ENCODE assay signal across 8 cellular contexts in genomic region chr5:177363565-177363964, GRCh38. TPM values are rescaled to one million over a fixed set of nuclear protein-coding genes. Genes with fewer than 3 reads are reported as not detected.
DNase-seq lines count a peak whose midpoint lies in the region; TF ChIP-seq lines count a peak whose summit lies in the region.

No MANE protein-coding gene starts in this region.

- no peaks in the 10 kb centered on the region for H3K9me3 Mint-ChIP-seq in Calu3 (ENCODE audit: low read depth, unreplicated experiment)
- no peaks in the 10 kb centered on the region for H3K9me3 Mint-ChIP-seq in progenitor cell of endocrine pancreas (ENCODE audit: low read depth)

- BruUV-seq in Calu3 (replicated peaks; lab: Mats Ljungman, UMichigan) (no TSS peak), OCI-LY7 (replicated peaks; lab: Mats Ljungman, UMichigan) (no TSS peak)

- no peaks in the 10 kb centered on the region for H3K27me3 Mint-ChIP-seq in Calu3 (ENCODE audit: unreplicated experiment)
- peaks cover 20% of the 10 kb centered on the region for H3K27me3 Mint-ChIP-seq in progenitor cell of endocrine pancreas

- peaks cover 15% of the 10 kb centered on the region for H3K36me3 ChIP-seq in OCI-LY7 (ENCODE audit: insufficient read depth, low read length)

- no peaks in the 10 kb centered on the region for H4K20me1 ChIP-seq in OCI-LY7 (ENCODE audit: insufficient read depth, low read length)

- peak overlapping the region; percentile 87 for H3K4me2 ChIP-seq in OCI-LY7 (ENCODE audit: low read length)

- CTCF ChIA-PET in Calu3 (lab: Charles Lee) (interaction anchor here (2.0 kb wide), 1 partner anchor 26 kb away, joined by 5 read pairs; no protein-coding TSS in a partner anchor), OCI-LY7 (lab: Charles Lee; ENCODE audit: unreplicated experiment) (no interaction called here)

- H2AFZ ChIP-seq in OCI-LY7 (ENCODE audit: low read length): no peak overlapping the region

- H3K27ac Mint-ChIP-seq in Calu3 (ENCODE audit: unreplicated experiment) (no peak overlapping the region), progenitor cell of endocrine pancreas (no peak overlapping the region)

- H3K4me3 ChIP-seq in OCI-LY7 (ENCODE audit: low read depth, low read length, poor library complexity, severe bottlenecking): peak overlapping the region; percentile 60
- peak overlapping the region; percentile 63 for H3K4me3 ChIP-seq in epithelial cell of proximal tubule (ENCODE audit: low read depth, low read length)

- no peaks in the 10 kb centered on the region for H3K9me2 ChIP-seq in OCI-LY7 (ENCODE audit: insufficient read depth, low read length)

- DNase-seq in Calu3 (no peak), OCI-LY7 (ENCODE audit: low spot score) (no peak), epithelial cell of proximal tubule (ENCODE audit: low read depth) (no peak), progenitor cell of endocrine pancreas (ENCODE audit: low spot score, unreplicated experiment) (no peak), NCI-H524 (lab: John Stamatoyannopoulos, UW) (no peak), GOT3 (lab: John Stamatoyannopoulos, UW) (no peak), NCI-H2196 (lab: John Stamatoyannopoulos, UW; ENCODE audit: unreplicated experiment) (no peak), COLO829 (ENCODE audit: low spot score) (no peak)

- POLR2A ChIA-PET in OCI-LY7 (lab: Charles Lee): interaction anchor here (0.6 to 1.5 kb wide), 2 partner anchors 12 to 813 kb away, joined by 3 to 5 read pairs; partner anchors contain the start of gene LMAN2

- H3K27ac ChIP-seq in OCI-LY7 (ENCODE audit: low read depth, low read length, poor library complexity, severe bottlenecking): no peak overlapping the region

- H3K79me2 ChIP-seq in OCI-LY7 (ENCODE audit: insufficient read depth, low read depth, low read length): peaks cover 15% of the 10 kb centered on the region; the same call in 1 of the 2 replicates

- intact Hi-C loops in Calu3 (cut with micrococcal nuclease; ENCODE audit: unreplicated experiment): no loop called here
- intact Hi-C loops in OCI-LY7 (cut with micrococcal nuclease; ENCODE audit: unreplicated experiment): no loop called here

- H3K4me1 Mint-ChIP-seq in Calu3 (ENCODE audit: low read depth, unreplicated experiment): peaks cover 20% of the 10 kb centered on the region
- H3K4me1 Mint-ChIP-seq in progenitor cell of endocrine pancreas (ENCODE audit: low read depth): peaks cover 15% of the 10 kb centered on the region

- no peaks in the 10 kb centered on the region for H3K9me3 ChIP-seq in OCI-LY7 (ENCODE audit: low read length)

- H3K4me3 Mint-ChIP-seq in Calu3 (ENCODE audit: low read depth, unreplicated experiment) (peak overlapping the region; percentile 74), progenitor cell of endocrine pancreas (ENCODE audit: low read depth) (peak overlapping the region; percentile 50)

- H3K4me1 ChIP-seq in OCI-LY7 (ENCODE audit: insufficient read depth, low read length, poor library complexity, severe bottlenecking): peaks cover 61% of the 10 kb centered on the region

- peaks cover 19% of the 10 kb centered on the region for H3K36me3 Mint-ChIP-seq in Calu3 (ENCODE audit: insufficient read depth, unreplicated experiment)
- H3K36me3 Mint-ChIP-seq in progenitor cell of endocrine pancreas (ENCODE audit: insufficient read depth): no peaks in the 10 kb centered on the region

- no peak for TF ChIP-seq CTCF in Calu3 (IDR thresholded peaks at IDR 0.05; ENCODE audit: unreplicated experiment)
- TF ChIP-seq CTCF in OCI-LY7 (conservative IDR thresholded peaks at IDR 0.05; ENCODE audit: low read length): no peak
- TF ChIP-seq CTCF in epithelial cell of proximal tubule (conservative IDR thresholded peaks at IDR 0.05; ENCODE audit: low read depth, low read length): no peak
- no peak for TF ChIP-seq CTCF in progenitor cell of endocrine pancreas (IDR thresholded peaks at IDR 0.05; ENCODE audit: unreplicated experiment)

RNA-seq across cellular contexts. Expression of gene RGS14, which starts 5.8 kb away (rescaled TPM):
- total RNA-seq in Calu3 (2022): 12.9 and 13.0 TPM in 2 replicates
- 33.0 and 43.3 TPM in 2 replicates for total RNA-seq in OCI-LY7 (2014; rRNA removed; shearing (Covaris generic))
- total RNA-seq in OCI-LY7 (2022): 41.7 and 46.3 TPM in 2 replicates
- 17.1 and 19.6 TPM in 2 replicates for total RNA-seq in epithelial cell of proximal tubule
- 13.0 and 15.0 TPM in 2 replicates for total RNA-seq in progenitor cell of endocrine pancreas

RNA-seq across cellular contexts. Expression of gene LMAN2, which starts 12.1 kb away (rescaled TPM):
- total RNA-seq in Calu3 (2022): 278 and 305 TPM in 2 replicates
- total RNA-seq in OCI-LY7 (2014; rRNA removed; shearing (Covaris generic)): 144 and 151 TPM in 2 replicates
- total RNA-seq in OCI-LY7 (2022): 103 and 116 TPM in 2 replicates
- 252 and 266 TPM in 2 replicates for total RNA-seq in epithelial cell of proximal tubule
- 106 and 111 TPM in 2 replicates for total RNA-seq in progenitor cell of endocrine pancreas

RNA-seq across cellular contexts. Expression of gene SLC34A1, which starts 20.7 kb away (rescaled TPM):
- 0.19 and 0.64 TPM in 2 replicates for total RNA-seq in Calu3 (2022)
- 0.05 and 0.35 TPM in 2 replicates for total RNA-seq in OCI-LY7 (2014; rRNA removed; shearing (Covaris generic))
- total RNA-seq in OCI-LY7 (2022): 0.46 and 0.63 TPM in 2 replicates
- total RNA-seq in epithelial cell of proximal tubule: not detected in 2 replicates
- total RNA-seq in progenitor cell of endocrine pancreas: not detected in 2 replicates

RNA-seq across cellular contexts. Expression of gene PFN3, which starts 36.9 kb away (rescaled TPM):
- not detected in 2 replicates for total RNA-seq in Calu3 (2022)
- not detected in 2 replicates for total RNA-seq in OCI-LY7 (2014; rRNA removed; shearing (Covaris generic))
- total RNA-seq in OCI-LY7 (2022): not detected in 2 replicates
- not detected in 2 replicates for total RNA-seq in epithelial cell of proximal tubule
- total RNA-seq in progenitor cell of endocrine pancreas: not detected in 2 replicates

RNA-seq across cellular contexts. Expression of gene F12, which starts 45.8 kb away (rescaled TPM):
- total RNA-seq in Calu3 (2022) (14.3 and 20.2 TPM in 2 replicates), OCI-LY7 (2022) (3.0 and 3.8 TPM in 2 replicates), epithelial cell of proximal tubule (9.2 and 12.9 TPM in 2 replicates), progenitor cell of endocrine pancreas (4.0 and 4.7 TPM in 2 replicates)
- total RNA-seq in OCI-LY7 (2014; rRNA removed; shearing (Covaris generic)): 1.2 TPM in 1 of 2 replicates, not detected in the other
